ENCODE assay signal across 8 cellular contexts in the genomic region with DNA sequence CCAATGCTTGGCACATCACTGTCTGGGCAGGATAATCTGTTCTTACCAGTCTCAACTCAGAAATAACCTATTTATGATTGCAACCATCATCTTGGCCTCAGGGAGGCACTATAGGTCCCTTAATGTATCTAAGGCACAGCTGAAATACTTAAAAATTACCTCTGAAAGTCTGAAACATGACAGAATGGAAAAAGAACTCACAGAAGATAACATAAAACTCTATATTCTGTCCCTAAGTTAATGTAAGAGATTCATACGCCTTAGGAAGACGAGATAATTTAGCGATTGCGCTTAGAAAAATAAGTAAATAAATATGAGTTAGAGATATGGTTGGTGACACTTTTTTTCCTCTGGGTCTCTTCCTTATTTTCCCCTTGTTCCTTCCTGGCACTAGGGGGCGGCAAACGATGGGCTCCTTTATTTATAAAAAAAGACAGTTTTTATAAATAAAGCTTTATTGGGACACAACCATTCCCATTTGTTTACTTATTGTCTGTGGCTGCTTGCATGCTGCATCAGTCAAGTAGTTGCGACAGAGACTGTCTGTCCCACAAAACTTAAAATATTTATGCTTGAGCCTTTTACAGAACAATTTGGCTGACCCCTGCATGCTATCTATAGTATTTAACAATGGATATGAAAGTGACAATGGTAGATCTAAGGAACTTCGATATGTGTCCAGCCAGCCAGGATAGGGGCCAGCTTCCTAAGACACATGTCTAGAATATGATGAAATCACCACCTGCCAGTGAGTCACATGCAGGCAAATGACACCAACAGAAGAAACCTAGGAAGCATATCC.
DNase-seq lines count a peak whose midpoint lies in the region; ATAC-seq lines count a peak whose summit lies in the region.

No MANE protein-coding gene starts in this region.

- DNase-seq in NCI-H1092 treated with DMSO at 0.1 percent for 48 hours (lab: John Stamatoyannopoulos, UW) (peak; percentile 23), NCI-H1092 (lab: John Stamatoyannopoulos, UW) (no peak), Kasumi-1 (lab: John Stamatoyannopoulos, UW) (peak; percentile 84 to 89), SIG-M5 (lab: John Stamatoyannopoulos, UW) (peak; percentile 17), epidermal melanocyte (ENCODE audit: insufficient read length, low spot score) (peak; percentile 31), neuronal stem cell (ENCODE audit: low spot score) (peak; percentile 54)
- DNase-seq in activated CD8-positive, alpha-beta memory T cell treated with anti-CD3 and anti-CD28 coated beads, Interleukin-2, amount 50 U/mL, for 4 hours: no peak

- no peak overlapping the region for H2AK5ac ChIP-seq in neuronal stem cell (ENCODE audit: low read depth, low read length)

- no peak overlapping the region for H3K23ac ChIP-seq in neuronal stem cell (ENCODE audit: low read depth, low read length, poor library complexity)

- no peak overlapping the region for H3K18ac ChIP-seq in neuronal stem cell (ENCODE audit: low read length)

- H2BK15ac ChIP-seq in neuronal stem cell (ENCODE audit: low read length): no peak overlapping the region

- H2AFZ ChIP-seq in neuronal stem cell (ENCODE audit: low read length): peak overlapping the region; percentile 27

- H3K4me3 ChIP-seq in neuronal stem cell (ENCODE audit: low read length in 2 of 2): no peak overlapping the region

- H2BK120ac ChIP-seq in neuronal stem cell (ENCODE audit: low read depth, low read length): no peak overlapping the region

- no peaks in the 10 kb centered on the region for H3K4me1 ChIP-seq in neuronal stem cell (ENCODE audit: control insufficient read depth in 2 of 2, insufficient read depth in 1 of 2, low read depth in 1 of 2, low read length in 2 of 2)

- no peak overlapping the region for H4K91ac ChIP-seq in neuronal stem cell (ENCODE audit: low read depth, low read length, poor library complexity)

- peak; percentile 57 for ATAC-seq in GM21619 (IDR thresholded peaks at IDR 0.05; ENCODE audit: unreplicated experiment)

- H3K14ac ChIP-seq in neuronal stem cell (ENCODE audit: low read length): no peak overlapping the region

- no peak overlapping the region for H4K8ac ChIP-seq in neuronal stem cell (ENCODE audit: low read depth, low read length)

- no peaks in the 10 kb centered on the region for H3K9me3 ChIP-seq in neuronal stem cell (replicated peaks in 1 of 2; ENCODE audit: control insufficient read depth in 2 of 2, insufficient read depth in 1 of 2, low read depth in 1 of 2, low read length in 2 of 2)

- H2BK12ac ChIP-seq in neuronal stem cell (ENCODE audit: low read length): no peak overlapping the region

- H3K27ac ChIP-seq in neuronal stem cell (replicated peaks; ENCODE audit: low read length): no peak overlapping the region

- no peaks in the 10 kb centered on the region for H3K79me1 ChIP-seq in neuronal stem cell (ENCODE audit: low read depth, low read length)

- H3K9ac ChIP-seq in neuronal stem cell (ENCODE audit: low read depth, low read length, poor library complexity): no peak overlapping the region

- H3K36me3 ChIP-seq in neuronal stem cell (replicated peaks in 1 of 2; ENCODE audit: control insufficient read depth in 2 of 2, insufficient read depth in 2 of 2, low read length in 2 of 2): no peaks in the 10 kb centered on the region

- no peak overlapping the region for H3K4me2 ChIP-seq in neuronal stem cell (ENCODE audit: insufficient read depth, low read length, poor library complexity, severe bottlenecking)

- no peak overlapping the region for H2BK5ac ChIP-seq in neuronal stem cell (ENCODE audit: low read length)

- no CpG with 5 or more reads among the region's 8 CpGs for WGBS in neuronal stem cell (ENCODE audit: extremely low coverage in 2 of 2, insufficient read length in 2 of 2, insufficient replicate concordance in 1 of 2), 2 donors

- no peak overlapping the region for H3K4ac ChIP-seq in neuronal stem cell (ENCODE audit: low read length)

- H3K27me3 ChIP-seq in neuronal stem cell (ENCODE audit: control insufficient read depth in 3 of 3, insufficient read depth in 3 of 3, low read depth in 1 of 3, low read length in 3 of 3): no peaks in the 10 kb centered on the region

Comparison
In these comparisons a context has a peak if more than half of its experiments do, and no peak if none do; other contexts are left out.
1. DNase-seq: peak in NCI-H1092 treated with DMSO at 0.1 percent for 48 hours (single experiment), Kasumi-1 (2 of 2), SIG-M5 (single experiment), epidermal melanocyte (single experiment) and neuronal stem cell (single experiment); none in NCI-H1092 (single experiment) and activated CD8-positive, alpha-beta memory T cell treated with anti-CD3 and anti-CD28 coated beads, Interleukin-2, amount 50 U/mL, for 4 hours (single experiment).